In the genomic region with DNA sequence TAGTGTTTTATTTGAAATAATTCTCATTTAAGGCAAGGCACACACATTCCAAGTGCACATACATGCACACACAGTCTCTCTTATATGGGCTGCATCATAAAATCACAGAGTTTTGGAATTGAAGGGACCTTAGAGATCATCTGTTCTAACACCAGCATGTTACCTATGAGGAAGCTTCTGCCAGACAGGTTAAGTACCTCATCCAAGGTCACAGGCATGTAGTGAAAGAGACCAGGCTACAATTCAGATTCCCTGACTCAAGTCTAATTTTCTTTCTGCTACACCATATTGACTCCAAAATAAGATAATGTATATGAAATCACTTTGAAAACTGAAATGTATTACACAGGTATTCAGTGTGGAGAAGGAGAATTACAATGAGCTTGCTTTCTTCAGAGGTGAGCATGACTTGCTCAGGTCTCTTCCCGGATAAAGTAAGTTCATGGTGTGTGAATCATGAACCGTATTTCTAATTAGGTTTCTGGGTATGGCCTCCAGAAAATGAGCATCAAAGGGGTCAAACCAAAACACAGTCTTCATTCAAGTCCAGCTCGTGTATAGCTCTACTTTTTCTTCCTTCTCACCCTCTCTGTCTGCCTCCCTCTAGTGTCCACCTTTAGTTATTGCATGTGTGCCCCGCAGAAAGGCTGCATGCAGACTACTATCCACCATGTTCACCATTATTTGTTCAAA, we compare ENCODE assay signal across 1 cellular context.
TF ChIP-seq lines count a peak whose summit lies in the region.

No MANE protein-coding gene starts in this region.

TF ChIP-seq in HepG2, 621 proteins besides CTCF, POLR2A, EP300 and RAD21 (continued from another document):
- no peak for TF ChIP-seq NBN (conservative IDR thresholded peaks at IDR 0.05)
- 0 out of 2 replicates have a peak, but pooled peaks have one; percentile 20 for TF ChIP-seq THAP11 (CRISPR knock-in tag; IDR thresholded peaks at IDR 0.05)
- TF ChIP-seq ZFP36L2 (CRISPR knock-in tag; IDR thresholded peaks at IDR 0.05) = no peak
- TF ChIP-seq ZFAT (CRISPR knock-in tag; conservative IDR thresholded peaks at IDR 0.05) = no peak
- no peak for TF ChIP-seq HMGXB4 (CRISPR knock-in tag; IDR thresholded peaks at IDR 0.05; ENCODE audit: borderline replicate concordance in 1 of 2, low read depth in 1 of 2)
- TF ChIP-seq, protein P1, sequence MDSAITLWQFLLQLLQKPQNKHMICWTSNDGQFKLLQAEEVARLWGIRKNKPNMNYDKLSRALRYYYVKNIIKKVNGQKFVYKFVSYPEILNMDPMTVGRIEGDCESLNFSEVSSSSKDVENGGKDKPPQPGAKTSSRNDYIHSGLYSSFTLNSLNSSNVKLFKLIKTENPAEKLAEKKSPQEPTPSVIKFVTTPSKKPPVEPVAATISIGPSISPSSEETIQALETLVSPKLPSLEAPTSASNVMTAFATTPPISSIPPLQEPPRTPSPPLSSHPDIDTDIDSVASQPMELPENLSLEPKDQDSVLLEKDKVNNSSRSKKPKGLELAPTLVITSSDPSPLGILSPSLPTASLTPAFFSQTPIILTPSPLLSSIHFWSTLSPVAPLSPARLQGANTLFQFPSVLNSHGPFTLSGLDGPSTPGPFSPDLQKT (CRISPR knock-in tag; IDR thresholded peaks at IDR 0.05; ENCODE audit: borderline replicate concordance) = no peak
- no peak for TF ChIP-seq ARNT (IDR thresholded peaks at IDR 0.05)
- no peak for TF ChIP-seq SCMH1 (CRISPR knock-in tag; IDR thresholded peaks at IDR 0.05; ENCODE audit: borderline replicate concordance)
- TF ChIP-seq SMC3 (IDR thresholded peaks at IDR 0.05; ENCODE audit: low read length) = peak; percentile 85
- TF ChIP-seq SP1 (IDR thresholded peaks at IDR 0.05) = no peak
- TF ChIP-seq SP1 (CRISPR knock-in tag; IDR thresholded peaks at IDR 0.05) = no peak
- peak; percentile 27; the same call in 1 of the 2 replicates for TF ChIP-seq ZNF331 (CRISPR knock-in tag; IDR thresholded peaks at IDR 0.05)
- TF ChIP-seq KDM5A (IDR thresholded peaks at IDR 0.05; ENCODE audit: borderline replicate concordance, low read length) = no peak
- TF ChIP-seq NFRKB (IDR thresholded peaks at IDR 0.05) = no peak
- peak; percentile 83 for TF ChIP-seq STAG1 (CRISPR knock-in tag; IDR thresholded peaks at IDR 0.05)
- TF ChIP-seq KDM2A (CRISPR knock-in tag; IDR thresholded peaks at IDR 0.05; ENCODE audit: borderline replicate concordance, low read depth) = no peak
- TF ChIP-seq, protein P2, sequence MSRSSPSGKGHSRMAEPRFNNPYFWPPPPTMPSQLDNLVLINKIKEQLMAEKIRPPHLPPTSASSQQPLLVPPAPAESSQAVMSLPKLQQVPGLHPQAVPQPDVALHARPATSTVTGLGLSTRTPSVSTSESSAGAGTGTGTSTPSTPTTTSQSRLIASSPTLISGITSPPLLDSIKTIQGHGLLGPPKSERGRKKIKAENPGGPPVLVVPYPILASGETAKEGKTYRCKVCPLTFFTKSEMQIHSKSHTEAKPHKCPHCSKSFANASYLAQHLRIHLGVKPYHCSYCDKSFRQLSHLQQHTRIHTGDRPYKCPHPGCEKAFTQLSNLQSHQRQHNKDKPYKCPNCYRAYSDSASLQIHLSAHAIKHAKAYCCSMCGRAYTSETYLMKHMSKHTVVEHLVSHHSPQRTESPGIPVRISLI (CRISPR knock-in tag; IDR thresholded peaks at IDR 0.05; ENCODE audit: borderline replicate concordance) = no peak
- TF ChIP-seq ZKSCAN8 (CRISPR knock-in tag; IDR thresholded peaks at IDR 0.05; ENCODE audit: borderline replicate concordance) = no peak
- TF ChIP-seq, protein P3, sequence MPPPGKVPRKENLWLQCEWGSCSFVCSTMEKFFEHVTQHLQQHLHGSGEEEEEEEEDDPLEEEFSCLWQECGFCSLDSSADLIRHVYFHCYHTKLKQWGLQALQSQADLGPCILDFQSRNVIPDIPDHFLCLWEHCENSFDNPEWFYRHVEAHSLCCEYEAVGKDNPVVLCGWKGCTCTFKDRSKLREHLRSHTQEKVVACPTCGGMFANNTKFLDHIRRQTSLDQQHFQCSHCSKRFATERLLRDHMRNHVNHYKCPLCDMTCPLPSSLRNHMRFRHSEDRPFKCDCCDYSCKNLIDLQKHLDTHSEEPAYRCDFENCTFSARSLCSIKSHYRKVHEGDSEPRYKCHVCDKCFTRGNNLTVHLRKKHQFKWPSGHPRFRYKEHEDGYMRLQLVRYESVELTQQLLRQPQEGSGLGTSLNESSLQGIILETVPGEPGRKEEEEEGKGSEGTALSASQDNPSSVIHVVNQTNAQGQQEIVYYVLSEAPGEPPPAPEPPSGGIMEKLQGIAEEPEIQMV (CRISPR knock-in tag; IDR thresholded peaks at IDR 0.05; ENCODE audit: low read depth) = 0 out of 2 replicates have a peak, but pooled peaks have one; percentile 41
- TF ChIP-seq ZNF713 (CRISPR knock-in tag; IDR thresholded peaks at IDR 0.05) = no peak
- no peak for TF ChIP-seq ZNF570 (CRISPR knock-in tag; IDR thresholded peaks at IDR 0.05; ENCODE audit: borderline replicate concordance)
- peak; percentile 20 for TF ChIP-seq ZFP36 (IDR thresholded peaks at IDR 0.05; ENCODE audit: borderline replicate concordance, low read depth, low read length, partially characterized antibody)
- TF ChIP-seq ZNF781 (CRISPR knock-in tag; IDR thresholded peaks at IDR 0.05; ENCODE audit: borderline replicate concordance, not compliant biosample characterization) = no peak
- TF ChIP-seq ARNTL (CRISPR knock-in tag; IDR thresholded peaks at IDR 0.05) = no peak
